11 cellular contexts compared by ENCODE assay signal in genomic region chr1:30730351-30731108, GRCh38. TPM values are rescaled to one million over a fixed set of nuclear protein-coding genes. Genes with fewer than 3 reads are reported as not detected.
DNase-seq lines count a peak whose midpoint lies in the region; ATAC-seq and TF ChIP-seq lines count a peak whose summit lies in the region.
"Had no signal": no experiment of that assay in that cellular context is flagged by ENCODE, and none has a peak within 500 bp of the region (broad histone marks: within the 10 kb centered on the region; RNA-seq: fewer than 3 reads in every experiment).

No MANE protein-coding gene starts in this region.

- peaks cover 16% of the 10 kb centered on the region for H3K36me3 ChIP-seq in MM.1S (replicated peaks; ENCODE audit: insufficient read depth, low read length)
- no peaks in the 10 kb centered on the region for H3K36me3 ChIP-seq in prostate gland
- no peaks in the 10 kb centered on the region for H3K36me3 ChIP-seq in testis (ENCODE audit: low read depth, missing control alignments)

- peaks cover 14% of the 10 kb centered on the region for H3K36me3 Mint-ChIP-seq in endothelial cell (ENCODE audit: low read depth, unreplicated experiment)
- H3K36me3 Mint-ChIP-seq: type B pancreatic cell had no signal

- peak; percentile 31 for ATAC-seq in sciatic nerve

- H3K27me3 ChIP-seq in MM.1S (replicated peaks; ENCODE audit: insufficient read depth, low read length): no peaks in the 10 kb centered on the region
- H3K27me3 ChIP-seq in prostate gland (replicated peaks; ENCODE audit: insufficient read depth): no peaks in the 10 kb centered on the region
- no peaks in the 10 kb centered on the region for H3K27me3 ChIP-seq in testis

- 76% methylated on average over 23 of the region's 23 CpGs for WGBS in prostate gland
- WGBS in testis, 2 donors: 73 to 76% methylated on average over 14 to 23 of the region's 23 CpGs

- H4K20me1 ChIP-seq in MM.1S (ENCODE audit: insufficient read depth, low read length): no peaks in the 10 kb centered on the region

- peaks cover 31% of the 10 kb centered on the region for H3F3A ChIP-seq in MM.1S (ENCODE audit: insufficient read depth, low read length)

- peaks cover 2% of the 10 kb centered on the region for H3K27me3 Mint-ChIP-seq in endothelial cell (ENCODE audit: unreplicated experiment)

- no peak overlapping the region for H3K9ac ChIP-seq in MM.1S (ENCODE audit: low read length)

- H3K4me3 ChIP-seq in MM.1S (ENCODE audit: low read length) (no peak overlapping the region), prostate gland (no peak overlapping the region), testis (no peak overlapping the region)

- H3K4me3 Mint-ChIP-seq in endothelial cell (ENCODE audit: unreplicated experiment): no peak overlapping the region
- H3K4me3 Mint-ChIP-seq: type B pancreatic cell had no signal

- intact Hi-C loops in sciatic nerve (cut with DNase I): no loop called here
- intact Hi-C loops in prostate gland (cut with DNase I): no loop called here
- intact Hi-C loops in testis (cut with DNase I; ENCODE audit: low total_unique reads): no loop called here

- H2AFZ ChIP-seq in MM.1S (ENCODE audit: low read length): no peak overlapping the region

- H3K9me3 ChIP-seq in MM.1S (replicated peaks; ENCODE audit: insufficient read depth, low read length) (no peaks in the 10 kb centered on the region), prostate gland (no peaks in the 10 kb centered on the region), testis (no peaks in the 10 kb centered on the region)

- H3K4me1 ChIP-seq in MM.1S (ENCODE audit: low read length) (no peaks in the 10 kb centered on the region), prostate gland (replicated peaks) (no peaks in the 10 kb centered on the region), testis (no peaks in the 10 kb centered on the region)

- H3K9me2 ChIP-seq in MM.1S (replicated peaks; ENCODE audit: insufficient read depth, low read length): no peaks in the 10 kb centered on the region

- in situ Hi-C loops in GM13977 (cut with MboI; ENCODE audit: low pct_unique_long_range_greater_than_20kb, low sequenced_read_pairs, unreplicated experiment): no loop called here

- no peak overlapping the region for H3K4me2 ChIP-seq in MM.1S (ENCODE audit: low read depth, low read length)

- peak overlapping the region; percentile 28 for H3K27ac Mint-ChIP-seq in endothelial cell (ENCODE audit: unreplicated experiment)

- peak; percentile 48 for DNase-seq in GM13977 (ENCODE audit: low spot score)
- peak; percentile 64 for DNase-seq in HK-2 (ENCODE audit: unreplicated experiment)
- DNase-seq in endothelial cell (ENCODE audit: low spot score): no peak
- no peak for DNase-seq in sciatic nerve (ENCODE audit: low spot score)
- no peak for DNase-seq in MM.1S
- DNase-seq in prostate gland (ENCODE audit: low spot score): no peak
- no peak for DNase-seq in testis
- DNase-seq: NCI-H2107 had no signal

- no peak for TF ChIP-seq CTCF in GM13977 (IDR thresholded peaks at IDR 0.05; ENCODE audit: extremely low read depth, insufficient read depth, missing control alignments)
- no peak for TF ChIP-seq CTCF in endothelial cell (IDR thresholded peaks at IDR 0.05; ENCODE audit: unreplicated experiment)
- TF ChIP-seq CTCF in MM.1S (IDR thresholded peaks at IDR 0.05; ENCODE audit: low read length): no peak
- TF ChIP-seq CTCF in prostate gland (IDR thresholded peaks at IDR 0.05): no peak
- no peak for TF ChIP-seq CTCF in testis (IDR thresholded peaks at IDR 0.05)

- H3K79me2 ChIP-seq in MM.1S (ENCODE audit: low read length): peaks cover 2% of the 10 kb centered on the region; the same call in 1 of the 2 replicates

- H3K9me3 Mint-ChIP-seq in endothelial cell (ENCODE audit: unreplicated experiment): no peaks in the 10 kb centered on the region
- H3K9me3 Mint-ChIP-seq: type B pancreatic cell had no signal

- H3K27ac ChIP-seq in MM.1S (ENCODE audit: low read length) (no peak overlapping the region), prostate gland (no peak overlapping the region), testis (no peak overlapping the region)

- peaks cover 17% of the 10 kb centered on the region for H3K4me1 Mint-ChIP-seq in endothelial cell (ENCODE audit: unreplicated experiment)

- no peak for TF ChIP-seq POLR2A in prostate gland (IDR thresholded peaks at IDR 0.05)
- no peak for TF ChIP-seq POLR2A in testis (IDR thresholded peaks at IDR 0.05)

RNA-seq across cellular contexts. Expression of gene MATN1, which starts 7.1 kb away (rescaled TPM):
- 1.7 TPM for total RNA-seq in endothelial cell (ENCODE audit: unreplicated experiment)
- total RNA-seq in sciatic nerve: 0.18 TPM
- total RNA-seq in prostate gland: under 1 TPM in 1 of 2 donors, not detected in 1; 0.34 TPM
- total RNA-seq in testis: under 1 TPM; 0.55 to 0.62 TPM
- 0.32 TPM for polyA plus RNA-seq in testis (ENCODE audit: insufficient read depth, low read depth, low replicate concordance)
- total RNA-seq: M059J; T-helper 2 cell treated with Interferon-gamma antibody and Interleukin-4, amounts not matched to agents 100 ng/mL and 5 ng/mL, for 36 hours had no signal

RNA-seq across cellular contexts. Expression of gene LAPTM5, which starts 27.0 kb away (rescaled TPM):
- 80.5 TPM for total RNA-seq in endothelial cell (ENCODE audit: unreplicated experiment)
- 65.0 TPM for total RNA-seq in sciatic nerve
- 10 to 100 TPM; 14.9 to 39.1 TPM for total RNA-seq in prostate gland
- 10 to 100 TPM in 1 of 2 donors, 1 to 10 TPM in 1; 2.0 to 16.3 TPM for total RNA-seq in testis
- polyA plus RNA-seq in testis (ENCODE audit: insufficient read depth, low read depth, low replicate concordance): 46.9 TPM

Comparison
In these comparisons a context has a peak if more than half of its experiments do, and no peak if none do; other contexts are left out.
1. DNase-seq: peak in GM13977 (single experiment) and HK-2 (single experiment); none in endothelial cell (single experiment), sciatic nerve (single experiment), MM.1S (single experiment), prostate gland (single experiment) and testis (single experiment).